Comparison of ENCODE assay signal across 8 cellular contexts in the genomic region with DNA sequence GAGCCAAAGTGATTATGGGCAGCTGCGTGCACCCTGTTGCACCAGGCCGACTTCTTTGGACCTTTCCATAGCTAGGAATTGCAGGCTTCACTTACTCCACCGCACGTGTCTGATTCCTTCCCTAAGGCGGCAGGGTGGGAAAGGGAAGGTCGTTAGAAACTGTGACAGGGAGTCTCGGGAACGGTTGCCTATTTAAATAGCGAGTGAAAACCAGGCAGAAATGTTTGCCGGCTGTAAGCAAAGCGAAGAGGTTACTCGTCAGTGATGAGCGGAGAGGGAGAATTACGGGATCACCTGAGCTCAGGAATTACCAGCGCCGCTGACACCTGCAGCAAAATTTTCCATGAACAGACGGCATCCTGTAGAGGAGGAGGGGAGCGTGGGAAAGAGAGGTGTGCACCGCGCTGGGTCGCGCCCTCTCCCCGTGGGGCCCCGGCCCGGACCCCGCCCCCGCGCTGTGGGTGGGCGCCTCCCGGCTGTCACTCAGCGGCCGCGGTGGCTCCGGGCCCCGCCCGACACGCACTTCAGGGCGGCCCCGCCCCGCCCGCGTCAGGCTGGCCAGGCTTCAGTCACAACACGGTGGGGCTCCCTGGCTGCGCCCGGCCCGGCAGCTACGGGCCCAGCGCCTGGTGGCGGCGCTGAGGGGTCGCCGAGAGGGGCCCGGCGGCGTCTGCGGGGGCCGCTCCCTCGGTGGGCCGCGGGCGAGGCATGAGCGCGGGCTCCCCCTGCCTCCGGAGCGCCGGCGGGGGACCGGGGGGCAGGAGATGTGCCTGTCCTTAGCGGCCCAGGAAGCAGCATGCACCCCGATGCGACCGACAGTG. TPM values are rescaled to one million over a fixed set of nuclear protein-coding genes. Genes with fewer than 3 reads are reported as not detected.
DNase-seq lines count a peak whose midpoint lies in the region; ATAC-seq lines count a peak whose summit lies in the region.

A gene (plus strand): TSS at position 568 of the 821 bp plus-strand sequence. CDS start 229 bp downstream, at position 797.

- CTCF ChIA-PET in activated naive CD4-positive, alpha-beta T cell treated with anti-CD3 and anti-CD28 coated beads, Interleukin-2, amount 10 ng/mL, durations not matched to agents 7 days and 5 days (lab: Charles Lee), result interaction anchor here (1.3 kb wide), 1 partner anchor 25 kb away, joined by 3 read pairs; no protein-coding TSS in a partner anchor

- no peaks in the 10 kb centered on the region for H3K9me3 ChIP-seq in SK-N-MC (ENCODE audit: low read depth, low read length)

- H3K27ac ChIP-seq in SK-N-MC (no peak within 1 kb of the TSS), temporal lobe (ENCODE audit: low read depth, low read length) (peak within 1 kb of the TSS; percentile 66)

- peak within 1 kb of the TSS; percentile 92 for H3K4me3 Mint-ChIP-seq in activated naive CD4-positive, alpha-beta T cell treated with anti-CD3 and anti-CD28 coated beads, Interleukin-2, amount 10 ng/mL, durations not matched to agents 7 days and 5 days

- H3K27ac Mint-ChIP-seq in activated naive CD4-positive, alpha-beta T cell treated with anti-CD3 and anti-CD28 coated beads, Interleukin-2, amount 10 ng/mL, durations not matched to agents 7 days and 5 days, result peak within 1 kb of the TSS; percentile 88

- no peaks in the 10 kb centered on the region for H3K36me3 ChIP-seq in SK-N-MC (ENCODE audit: insufficient read depth, low read length)

- peaks cover 19% of the 10 kb centered on the region for H3K27me3 Mint-ChIP-seq in activated naive CD4-positive, alpha-beta T cell treated with anti-CD3 and anti-CD28 coated beads, Interleukin-2, amount 10 ng/mL, durations not matched to agents 7 days and 5 days

- H3K9me3 Mint-ChIP-seq in activated naive CD4-positive, alpha-beta T cell treated with anti-CD3 and anti-CD28 coated beads, Interleukin-2, amount 10 ng/mL, durations not matched to agents 7 days and 5 days, result no peaks in the 10 kb centered on the region

- DNase-seq in DMS53 (lab: John Stamatoyannopoulos, UW) (peak; percentile 92), HuH-7.5 (ENCODE audit: low spot score) (peak; percentile 51), SK-N-MC (ENCODE audit: low read depth, low spot score) (no peak), germinal center (ENCODE audit: low spot score) (peak; percentile 87), occipital lobe (lab: John Stamatoyannopoulos, UW) (peak; percentile 71)
- DNase-seq in activated naive CD4-positive, alpha-beta T cell treated with anti-CD3 and anti-CD28 coated beads, Interleukin-2, amount 10 ng/mL, durations not matched to agents 7 days and 5 days, result peak; percentile 90

- H3K4me1 Mint-ChIP-seq in activated naive CD4-positive, alpha-beta T cell treated with anti-CD3 and anti-CD28 coated beads, Interleukin-2, amount 10 ng/mL, durations not matched to agents 7 days and 5 days, result peaks cover 50% of the 10 kb centered on the region

- ATAC-seq in GM21515 (IDR thresholded peaks at IDR 0.05; ENCODE audit: unreplicated experiment), result peak; percentile 62

- H3K36me3 Mint-ChIP-seq in activated naive CD4-positive, alpha-beta T cell treated with anti-CD3 and anti-CD28 coated beads, Interleukin-2, amount 10 ng/mL, durations not matched to agents 7 days and 5 days, result peaks cover 7% of the 10 kb centered on the region

- peak within 1 kb of the TSS; percentile 95 for H3K4me3 ChIP-seq in SK-N-MC

- peak within 1 kb of the TSS; percentile 70 for H3K9ac ChIP-seq in SK-N-MC (ENCODE audit: insufficient read length)

RNA-seq across cellular contexts. Expression of the gene that starts here (rescaled TPM):
- 50.4 TPM for total RNA-seq in occipital lobe
- 33.2 TPM for total RNA-seq in temporal lobe
